7 cellular contexts compared by ENCODE assay signal in the genomic region with DNA sequence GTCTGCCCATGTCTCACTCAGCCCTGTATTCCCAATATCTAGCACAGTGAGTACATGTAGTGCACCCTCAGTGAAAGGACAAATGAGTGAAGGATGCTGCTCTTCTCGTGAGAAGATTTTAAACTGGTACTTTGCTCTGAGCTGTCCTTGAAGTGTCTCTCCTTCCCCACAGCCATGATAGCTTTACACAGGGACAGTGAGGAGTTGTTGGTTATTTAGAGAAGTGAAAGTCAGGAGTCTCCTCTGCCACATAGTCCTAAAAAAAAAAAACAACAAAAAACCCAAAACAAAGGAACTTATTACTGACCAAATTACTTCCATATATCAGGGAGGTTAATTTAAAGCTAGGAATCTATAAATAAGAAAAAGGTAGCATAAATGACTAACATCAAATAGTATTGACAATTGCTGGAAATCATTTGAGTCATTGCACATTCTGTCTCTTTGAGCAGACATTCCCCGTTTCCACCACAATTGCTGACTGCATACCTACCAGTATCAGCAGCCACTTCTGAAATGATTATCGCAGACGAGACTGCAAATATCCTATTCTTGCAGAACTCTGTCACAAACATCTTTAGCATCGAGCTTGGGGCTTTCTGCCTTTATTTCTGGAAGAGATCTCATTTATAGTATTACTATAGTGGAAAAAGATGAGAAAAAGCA.
DNase-seq lines count a peak whose midpoint lies in the region; ATAC-seq lines count a peak whose summit lies in the region.

No MANE protein-coding gene starts in this region.

- no peaks in the 10 kb centered on the region for H3K27me3 Mint-ChIP-seq in activated T-helper 17 cell treated with anti-CD3 and anti-CD28 coated beads, Interleukin-2, amount 50 U/mL, for 72 hours

- H3K4me1 Mint-ChIP-seq in activated T-helper 17 cell treated with anti-CD3 and anti-CD28 coated beads, Interleukin-2, amount 50 U/mL, for 72 hours: peaks cover 49% of the 10 kb centered on the region

- H3K9me3 Mint-ChIP-seq in activated T-helper 17 cell treated with anti-CD3 and anti-CD28 coated beads, Interleukin-2, amount 50 U/mL, for 72 hours: peaks cover 4% of the 10 kb centered on the region

- H3K4me3 Mint-ChIP-seq in activated T-helper 17 cell treated with anti-CD3 and anti-CD28 coated beads, Interleukin-2, amount 50 U/mL, for 72 hours: peak overlapping the region; percentile 59

- peak; percentile 34 for ATAC-seq in GM19025 (IDR thresholded peaks at IDR 0.05; ENCODE audit: low read depth, unreplicated experiment)
- ATAC-seq in HG02973 (IDR thresholded peaks at IDR 0.05; ENCODE audit: unreplicated experiment): peak; percentile 28
- ATAC-seq in activated T-helper 17 cell treated with anti-CD3 and anti-CD28 coated beads, Interleukin-2, amount 50 U/mL, for 72 hours (replicated peaks): peak; percentile 77

- H3K27ac Mint-ChIP-seq in activated T-helper 17 cell treated with anti-CD3 and anti-CD28 coated beads, Interleukin-2, amount 50 U/mL, for 72 hours: peak overlapping the region; percentile 86

- no peaks in the 10 kb centered on the region for H3K36me3 Mint-ChIP-seq in activated T-helper 17 cell treated with anti-CD3 and anti-CD28 coated beads, Interleukin-2, amount 50 U/mL, for 72 hours (ENCODE audit: low read depth)

- peak in 2 of 3 donors; percentile 18 to 33 for DNase-seq in stimulated activated CD4-positive, alpha-beta T cell treated with anti-CD3 and anti-CD28 coated beads, TNF-alpha, amount 100 ng/mL, for 48 hours (ENCODE audit: low read depth in 3 of 3)
- DNase-seq in COR-L47 (lab: John Stamatoyannopoulos, UW) (no peak), DMS53 (lab: John Stamatoyannopoulos, UW) (no peak), DMS 273 (lab: John Stamatoyannopoulos, UW; ENCODE audit: unreplicated experiment) (no peak)

Comparison
In these comparisons a context has a peak if more than half of its experiments do, and no peak if none do; other contexts are left out.
1. DNase-seq: peak in stimulated activated CD4-positive, alpha-beta T cell treated with anti-CD3 and anti-CD28 coated beads, TNF-alpha, amount 100 ng/mL, for 48 hours (2 of 3); none in COR-L47 (single experiment), DMS53 (single experiment) and DMS 273 (single experiment).
2. Peak in every context shown above with its lines, with median percentiles within 50 percentile points of each other: ATAC-seq.